8 cellular contexts compared by ENCODE assay signal in the genomic region with DNA sequence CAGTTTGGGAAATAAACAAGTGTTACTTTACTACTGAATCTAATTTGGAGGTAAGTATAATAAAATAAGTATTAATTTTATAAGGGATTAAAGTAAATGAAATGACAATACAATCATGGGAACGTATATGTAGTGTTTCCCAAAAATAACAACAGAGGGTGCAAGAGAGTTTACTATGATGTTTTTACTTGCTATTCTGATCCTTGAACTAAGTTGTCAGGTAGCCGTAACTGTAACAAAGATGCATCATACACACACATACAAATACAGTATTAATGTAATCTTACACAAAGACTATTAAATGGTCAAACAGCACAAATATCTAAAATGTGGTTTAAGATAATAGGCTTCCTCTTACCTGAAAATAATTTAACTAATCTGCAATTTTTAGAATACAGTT.
DNase-seq lines count a peak whose midpoint lies in the region; ATAC-seq and TF ChIP-seq lines count a peak whose summit lies in the region.

No MANE protein-coding gene starts in this region.

- TF ChIP-seq CTCF in HEK293 (tag by site-specific recombination; IDR thresholded peaks at IDR 0.05) (no peak), OCI-LY1 (IDR thresholded peaks at IDR 0.05; ENCODE audit: low read length) (peak; percentile 47), endodermal cell (conservative IDR thresholded peaks at IDR 0.05) (peak; percentile 75), osteocyte (IDR thresholded peaks at IDR 0.05) (peak; percentile 67)

- no peak for ATAC-seq in stimulated activated naive CD8-positive, alpha-beta T cell treated with anti-CD3 and anti-CD28 coated beads, Interleukin-15, amount 100 ng/mL, for 72 hours
- ATAC-seq in GM19324 (IDR thresholded peaks at IDR 0.05; ENCODE audit: low FRiP score, unreplicated experiment) (no peak), HG03139 (IDR thresholded peaks at IDR 0.05; ENCODE audit: unreplicated experiment) (no peak)

- H3K4me1 ChIP-seq in HEK293 (ENCODE audit: control insufficient read depth, insufficient read depth, low read length) (no peaks in the 10 kb centered on the region), OCI-LY1 (ENCODE audit: insufficient read depth, low read length, severe bottlenecking) (no peaks in the 10 kb centered on the region), endodermal cell (ENCODE audit: control insufficient read depth, insufficient read depth, low read length) (no peaks in the 10 kb centered on the region)

- DNase-seq in COLO829 (ENCODE audit: low spot score) (peak; percentile 11), endodermal cell (no peak), osteocyte (ENCODE audit: extremely low spot score, unreplicated experiment) (no peak)
- DNase-seq in stimulated activated naive CD8-positive, alpha-beta T cell treated with anti-CD3 and anti-CD28 coated beads, Interleukin-15, amount 100 ng/mL, for 72 hours: no peak

- H3K27ac ChIP-seq in HEK293 (ENCODE audit: extremely low read depth, low read depth, low read length) (no peak overlapping the region), OCI-LY1 (ENCODE audit: low read depth, low read length, poor library complexity, severe bottlenecking) (no peak overlapping the region), endodermal cell (ENCODE audit: low read depth, low read length) (no peak overlapping the region)

- CTCF ChIA-PET in HEK293 (lab: Yijun Ruan, JAX): interaction anchor here (0.7 to 5.4 kb wide), 8 partner anchors 11 to 1356 kb away, joined by 3 to 45 read pairs (median 3); no protein-coding TSS in a partner anchor

- H3K27me3 ChIP-seq in OCI-LY1 (ENCODE audit: insufficient read depth, low read length) (no peaks in the 10 kb centered on the region), endodermal cell (ENCODE audit: control insufficient read depth, insufficient read depth, low read length, poor library complexity, severe bottlenecking) (no peaks in the 10 kb centered on the region)

- no peak overlapping the region for H2AFZ ChIP-seq in OCI-LY1 (ENCODE audit: low read length)

- H3K9me2 ChIP-seq in OCI-LY1 (ENCODE audit: low read depth, low read length): no peaks in the 10 kb centered on the region

- POLR2A ChIA-PET in HEK293 (lab: Yijun Ruan, JAX): no interaction called here

- H3K4me2 ChIP-seq in OCI-LY1 (ENCODE audit: low read length): no peak overlapping the region

- no peak overlapping the region for H3K4me3 ChIP-seq in HEK293 (ENCODE audit: low read depth, low read length)
- no peak overlapping the region for H3K4me3 ChIP-seq in OCI-LY1 (ENCODE audit: low read depth, low read length, poor library complexity, severe bottlenecking)
- no peak overlapping the region for H3K4me3 ChIP-seq in endodermal cell (ENCODE audit: low read length)

- H3K4me1 Mint-ChIP-seq in endodermal cell (peaks cover 7% of the 10 kb centered on the region), osteocyte (ENCODE audit: unreplicated experiment) (peaks cover 9% of the 10 kb centered on the region)
- H3K4me1 Mint-ChIP-seq in stimulated activated naive CD8-positive, alpha-beta T cell treated with anti-CD3 and anti-CD28 coated beads, Interleukin-15, amount 100 ng/mL, for 72 hours: no peaks in the 10 kb centered on the region

- peaks cover 21% of the 10 kb centered on the region for H3K36me3 Mint-ChIP-seq in endodermal cell (ENCODE audit: low read depth)
- H3K36me3 Mint-ChIP-seq in osteocyte (ENCODE audit: unreplicated experiment): no peaks in the 10 kb centered on the region

- H3K27me3 Mint-ChIP-seq in endodermal cell (ENCODE audit: insufficient read depth) (no peaks in the 10 kb centered on the region), osteocyte (ENCODE audit: unreplicated experiment) (no peaks in the 10 kb centered on the region)
- no peaks in the 10 kb centered on the region for H3K27me3 Mint-ChIP-seq in stimulated activated naive CD8-positive, alpha-beta T cell treated with anti-CD3 and anti-CD28 coated beads, Interleukin-15, amount 100 ng/mL, for 72 hours

- no peaks in the 10 kb centered on the region; the same call in 1 of the 2 replicates for H3F3A ChIP-seq in OCI-LY1 (ENCODE audit: insufficient read depth, low read length)

- H3K79me2 ChIP-seq in OCI-LY1 (ENCODE audit: insufficient read depth, low read length): no peaks in the 10 kb centered on the region

- H3K27ac Mint-ChIP-seq in endodermal cell (no peak overlapping the region), osteocyte (ENCODE audit: unreplicated experiment) (no peak overlapping the region)
- H3K27ac Mint-ChIP-seq in stimulated activated naive CD8-positive, alpha-beta T cell treated with anti-CD3 and anti-CD28 coated beads, Interleukin-15, amount 100 ng/mL, for 72 hours: no peak overlapping the region

- 0 to 6% methylated on average over 1 of the region's 2 CpGs for WGBS in endodermal cell (ENCODE audit: insufficient coverage in 1 of 2, insufficient read length in 1 of 2), 2 experiments

- H3K9me3 ChIP-seq in HEK293 (ENCODE audit: control insufficient read depth, insufficient read depth, low read depth, low read length) (no peaks in the 10 kb centered on the region), OCI-LY1 (ENCODE audit: low read length) (no peaks in the 10 kb centered on the region), endodermal cell (ENCODE audit: control insufficient read depth, low read length) (peaks cover 6% of the 10 kb centered on the region)

- H4K20me1 ChIP-seq in OCI-LY1 (ENCODE audit: insufficient read depth, low read length): no peaks in the 10 kb centered on the region

- H3K9me3 Mint-ChIP-seq in endodermal cell (peaks cover 13% of the 10 kb centered on the region), osteocyte (ENCODE audit: unreplicated experiment) (no peaks in the 10 kb centered on the region)
- H3K9me3 Mint-ChIP-seq in stimulated activated naive CD8-positive, alpha-beta T cell treated with anti-CD3 and anti-CD28 coated beads, Interleukin-15, amount 100 ng/mL, for 72 hours: no peaks in the 10 kb centered on the region

- H3K9ac ChIP-seq in OCI-LY1 (ENCODE audit: low read length) (no peak overlapping the region), endodermal cell (ENCODE audit: extremely low read depth, low read length, poor library complexity, severe bottlenecking) (no peak overlapping the region)

- no peaks in the 10 kb centered on the region for H3K36me3 ChIP-seq in HEK293 (ENCODE audit: control insufficient read depth in 2 of 2, insufficient read depth in 1 of 2, low read length in 2 of 2)
- H3K36me3 ChIP-seq in OCI-LY1 (ENCODE audit: insufficient read depth, low read length): no peaks in the 10 kb centered on the region; the same call in 1 of the 2 replicates
- peaks cover 3% of the 10 kb centered on the region for H3K36me3 ChIP-seq in endodermal cell (ENCODE audit: control insufficient read depth, insufficient read depth, low read length)

- no peak overlapping the region for H3K4me3 Mint-ChIP-seq in endodermal cell
- H3K4me3 Mint-ChIP-seq in osteocyte (ENCODE audit: unreplicated experiment): no peak overlapping the region
- no peak overlapping the region for H3K4me3 Mint-ChIP-seq in stimulated activated naive CD8-positive, alpha-beta T cell treated with anti-CD3 and anti-CD28 coated beads, Interleukin-15, amount 100 ng/mL, for 72 hours

TF ChIP-seq in HEK293, 187 proteins besides CTCF, POLR2A, EP300 and RAD21:
- TF ChIP-seq ZNF140 (tag by site-specific recombination; IDR thresholded peaks at IDR 0.05) (peak; percentile 44; the same call in 1 of the 2 replicates), ZNF654 (tag by site-specific recombination; IDR thresholded peaks at IDR 0.05; ENCODE audit: low read depth) (peak; percentile 67), ZNF223 (tag by site-specific recombination; IDR thresholded peaks at IDR 0.05) (no peak), ZNF660 (tag by site-specific recombination; IDR thresholded peaks at IDR 0.05) (peak; percentile 42), ZNF354C (tag by site-specific recombination; IDR thresholded peaks at IDR 0.05; ENCODE audit: borderline replicate concordance, low read depth) (no peak)
- TF ChIP-seq, protein P1, sequence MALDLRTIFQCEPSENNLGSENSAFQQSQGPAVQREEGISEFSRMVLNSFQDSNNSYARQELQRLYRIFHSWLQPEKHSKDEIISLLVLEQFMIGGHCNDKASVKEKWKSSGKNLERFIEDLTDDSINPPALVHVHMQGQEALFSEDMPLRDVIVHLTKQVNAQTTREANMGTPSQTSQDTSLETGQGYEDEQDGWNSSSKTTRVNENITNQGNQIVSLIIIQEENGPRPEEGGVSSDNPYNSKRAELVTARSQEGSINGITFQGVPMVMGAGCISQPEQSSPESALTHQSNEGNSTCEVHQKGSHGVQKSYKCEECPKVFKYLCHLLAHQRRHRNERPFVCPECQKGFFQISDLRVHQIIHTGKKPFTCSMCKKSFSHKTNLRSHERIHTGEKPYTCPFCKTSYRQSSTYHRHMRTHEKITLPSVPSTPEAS (tag by site-specific recombination; IDR thresholded peaks at IDR 0.05): no peak
